1 cellular context compared by ENCODE assay signal in the genomic region with DNA sequence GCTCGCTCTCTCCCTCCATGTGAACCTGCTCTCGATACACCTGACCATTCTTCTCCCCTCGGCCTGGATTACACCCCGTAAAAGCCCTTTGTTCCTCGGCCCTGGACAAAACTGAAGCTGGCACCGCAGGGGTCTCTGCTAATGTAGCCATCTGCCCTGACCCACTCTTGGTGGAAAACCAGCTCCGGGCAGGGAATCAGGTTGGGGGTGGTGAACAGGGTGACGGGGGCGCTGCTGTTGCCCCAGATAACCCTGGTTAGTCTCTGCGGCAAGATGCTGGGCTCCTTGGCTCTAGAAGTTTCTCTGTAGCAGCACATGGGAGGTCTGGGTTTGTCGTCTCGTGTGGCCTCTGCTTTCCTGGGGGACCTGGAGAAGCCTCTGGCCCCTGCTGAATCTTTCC.
TF ChIP-seq lines count a peak whose summit lies in the region.

No MANE protein-coding gene starts in this region.

TF ChIP-seq in GM23338, 12 proteins besides CTCF, POLR2A, EP300 and RAD21 (continued from another document):
- TF ChIP-seq ZNF462 (CRISPR knock-in tag; IDR thresholded peaks at IDR 0.05) (no peak), EZH2phosphoT487 (IDR thresholded peaks at IDR 0.05; ENCODE audit: unreplicated experiment) (no peak), NANOG (IDR thresholded peaks at IDR 0.05; ENCODE audit: borderline replicate concordance) (no peak)
TF ChIP-seq in GM23338: peak in this region for 0.
